ENCODE assay signal across 1 cellular context in the genomic region with DNA sequence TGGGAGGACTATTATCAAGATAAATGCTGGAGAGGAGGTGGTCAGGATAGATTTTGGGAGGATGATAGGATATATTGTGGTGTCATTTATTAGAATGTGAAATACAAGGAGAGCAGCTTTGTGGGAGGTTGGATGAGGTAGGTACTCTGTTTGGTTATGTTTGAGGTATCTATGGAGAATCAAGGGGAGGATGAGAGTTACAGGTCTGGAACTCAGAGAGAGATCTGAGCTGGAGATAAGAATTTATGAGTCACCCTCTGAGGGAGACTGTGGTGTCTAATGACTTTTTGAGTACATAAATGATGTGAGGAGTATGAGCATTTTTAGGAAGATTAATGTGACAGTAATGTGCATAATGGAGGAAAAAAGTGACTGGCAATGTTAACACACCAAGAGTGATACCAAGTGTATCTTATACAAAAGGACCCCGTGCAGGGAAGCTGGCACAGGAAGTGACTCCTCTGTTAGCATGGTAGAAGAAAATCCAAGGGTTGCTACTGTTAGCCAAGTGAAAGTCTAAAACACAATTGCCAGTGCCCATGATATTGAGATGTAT.
TF ChIP-seq lines count a peak whose summit lies in the region.

No MANE protein-coding gene starts in this region.

TF ChIP-seq in HEK293, 187 proteins besides CTCF, POLR2A, EP300 and RAD21 (continued from another document and continues in another):
- TF ChIP-seq PRDM4 (tag by site-specific recombination; IDR thresholded peaks at IDR 0.05): peak; percentile 43
- TF ChIP-seq ZNF10 (tag by site-specific recombination; IDR thresholded peaks at IDR 0.05): no peak
- TF ChIP-seq ZNF747 (tag by site-specific recombination; IDR thresholded peaks at IDR 0.05): no peak
- TF ChIP-seq WT1 (tag by site-specific recombination; IDR thresholded peaks at IDR 0.05): peak; percentile 100
- TF ChIP-seq AEBP2 (tag by site-specific recombination; IDR thresholded peaks at IDR 0.05; ENCODE audit: borderline replicate concordance): no peak
- TF ChIP-seq ZNF580 (tag by site-specific recombination; IDR thresholded peaks at IDR 0.05): peak; percentile 61; the same call in 1 of the 2 replicates
- TF ChIP-seq, protein P1, sequence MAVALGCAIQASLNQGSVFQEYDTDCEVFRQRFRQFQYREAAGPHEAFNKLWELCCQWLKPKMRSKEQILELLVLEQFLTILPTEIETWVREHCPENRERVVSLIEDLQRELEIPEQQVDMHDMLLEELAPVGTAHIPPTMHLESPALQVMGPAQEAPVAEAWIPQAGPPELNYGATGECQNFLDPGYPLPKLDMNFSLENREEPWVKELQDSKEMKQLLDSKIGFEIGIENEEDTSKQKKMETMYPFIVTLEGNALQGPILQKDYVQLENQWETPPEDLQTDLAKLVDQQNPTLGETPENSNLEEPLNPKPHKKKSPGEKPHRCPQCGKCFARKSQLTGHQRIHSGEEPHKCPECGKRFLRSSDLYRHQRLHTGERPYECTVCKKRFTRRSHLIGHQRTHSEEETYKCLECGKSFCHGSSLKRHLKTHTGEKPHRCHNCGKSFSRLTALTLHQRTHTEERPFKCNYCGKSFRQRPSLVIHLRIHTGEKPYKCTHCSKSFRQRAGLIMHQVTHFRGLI (tag by site-specific recombination; IDR thresholded peaks at IDR 0.05): no peak
- TF ChIP-seq ZNF660 (tag by site-specific recombination; IDR thresholded peaks at IDR 0.05): no peak
- TF ChIP-seq SCRT2 (tag by site-specific recombination; IDR thresholded peaks at IDR 0.05): peak; percentile 84
- no peak for TF ChIP-seq ZNF658 (tag by site-specific recombination; IDR thresholded peaks at IDR 0.05)
- peak; percentile 54; the same call in 1 of the 2 replicates for TF ChIP-seq ZNF2 (tag by site-specific recombination; IDR thresholded peaks at IDR 0.05)
- TF ChIP-seq ZNF701 (tag by site-specific recombination; IDR thresholded peaks at IDR 0.05): peak; percentile 89
- no peak for TF ChIP-seq ZNF239 (tag by site-specific recombination; IDR thresholded peaks at IDR 0.05)
- peak; percentile 67; the same call in 1 of the 2 replicates for TF ChIP-seq SCRT1 (tag by site-specific recombination; IDR thresholded peaks at IDR 0.05; ENCODE audit: borderline replicate concordance)
- peak; percentile 69 for TF ChIP-seq PRDM1 (tag by site-specific recombination; IDR thresholded peaks at IDR 0.05)
- peak; percentile 44; the same call in 1 of the 2 replicates for TF ChIP-seq ZXDB (tag by site-specific recombination; IDR thresholded peaks at IDR 0.05)
- TF ChIP-seq ZNF112 (tag by site-specific recombination; IDR thresholded peaks at IDR 0.05): no peak
- TF ChIP-seq BCL11B (tag by site-specific recombination; IDR thresholded peaks at IDR 0.05; ENCODE audit: low read depth): no peak
- TF ChIP-seq ZNF585B (tag by site-specific recombination; IDR thresholded peaks at IDR 0.05): no peak
- no peak for TF ChIP-seq ZBTB8A (tag by site-specific recombination; IDR thresholded peaks at IDR 0.05)
- peak; percentile 44; the same call in 1 of the 2 replicates for TF ChIP-seq ATF2 (tag by site-specific recombination; IDR thresholded peaks at IDR 0.05; ENCODE audit: low read depth)
- TF ChIP-seq GLIS1 (tag by site-specific recombination; IDR thresholded peaks at IDR 0.05): peak; percentile 96
- TF ChIP-seq ZSCAN30 (tag by site-specific recombination; IDR thresholded peaks at IDR 0.05): no peak
- TF ChIP-seq, protein P2, sequence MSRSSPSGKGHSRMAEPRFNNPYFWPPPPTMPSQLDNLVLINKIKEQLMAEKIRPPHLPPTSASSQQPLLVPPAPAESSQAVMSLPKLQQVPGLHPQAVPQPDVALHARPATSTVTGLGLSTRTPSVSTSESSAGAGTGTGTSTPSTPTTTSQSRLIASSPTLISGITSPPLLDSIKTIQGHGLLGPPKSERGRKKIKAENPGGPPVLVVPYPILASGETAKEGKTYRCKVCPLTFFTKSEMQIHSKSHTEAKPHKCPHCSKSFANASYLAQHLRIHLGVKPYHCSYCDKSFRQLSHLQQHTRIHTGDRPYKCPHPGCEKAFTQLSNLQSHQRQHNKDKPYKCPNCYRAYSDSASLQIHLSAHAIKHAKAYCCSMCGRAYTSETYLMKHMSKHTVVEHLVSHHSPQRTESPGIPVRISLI (tag by site-specific recombination; IDR thresholded peaks at IDR 0.05): peak; percentile 94
- no peak for TF ChIP-seq ZNF223 (tag by site-specific recombination; IDR thresholded peaks at IDR 0.05)
- TF ChIP-seq ZNF785 (tag by site-specific recombination; IDR thresholded peaks at IDR 0.05): no peak
- no peak for TF ChIP-seq ZNF132 (tag by site-specific recombination; IDR thresholded peaks at IDR 0.05; ENCODE audit: borderline replicate concordance)
- no peak for TF ChIP-seq ZNF544 (tag by site-specific recombination; IDR thresholded peaks at IDR 0.05)
- TF ChIP-seq, protein P3, sequence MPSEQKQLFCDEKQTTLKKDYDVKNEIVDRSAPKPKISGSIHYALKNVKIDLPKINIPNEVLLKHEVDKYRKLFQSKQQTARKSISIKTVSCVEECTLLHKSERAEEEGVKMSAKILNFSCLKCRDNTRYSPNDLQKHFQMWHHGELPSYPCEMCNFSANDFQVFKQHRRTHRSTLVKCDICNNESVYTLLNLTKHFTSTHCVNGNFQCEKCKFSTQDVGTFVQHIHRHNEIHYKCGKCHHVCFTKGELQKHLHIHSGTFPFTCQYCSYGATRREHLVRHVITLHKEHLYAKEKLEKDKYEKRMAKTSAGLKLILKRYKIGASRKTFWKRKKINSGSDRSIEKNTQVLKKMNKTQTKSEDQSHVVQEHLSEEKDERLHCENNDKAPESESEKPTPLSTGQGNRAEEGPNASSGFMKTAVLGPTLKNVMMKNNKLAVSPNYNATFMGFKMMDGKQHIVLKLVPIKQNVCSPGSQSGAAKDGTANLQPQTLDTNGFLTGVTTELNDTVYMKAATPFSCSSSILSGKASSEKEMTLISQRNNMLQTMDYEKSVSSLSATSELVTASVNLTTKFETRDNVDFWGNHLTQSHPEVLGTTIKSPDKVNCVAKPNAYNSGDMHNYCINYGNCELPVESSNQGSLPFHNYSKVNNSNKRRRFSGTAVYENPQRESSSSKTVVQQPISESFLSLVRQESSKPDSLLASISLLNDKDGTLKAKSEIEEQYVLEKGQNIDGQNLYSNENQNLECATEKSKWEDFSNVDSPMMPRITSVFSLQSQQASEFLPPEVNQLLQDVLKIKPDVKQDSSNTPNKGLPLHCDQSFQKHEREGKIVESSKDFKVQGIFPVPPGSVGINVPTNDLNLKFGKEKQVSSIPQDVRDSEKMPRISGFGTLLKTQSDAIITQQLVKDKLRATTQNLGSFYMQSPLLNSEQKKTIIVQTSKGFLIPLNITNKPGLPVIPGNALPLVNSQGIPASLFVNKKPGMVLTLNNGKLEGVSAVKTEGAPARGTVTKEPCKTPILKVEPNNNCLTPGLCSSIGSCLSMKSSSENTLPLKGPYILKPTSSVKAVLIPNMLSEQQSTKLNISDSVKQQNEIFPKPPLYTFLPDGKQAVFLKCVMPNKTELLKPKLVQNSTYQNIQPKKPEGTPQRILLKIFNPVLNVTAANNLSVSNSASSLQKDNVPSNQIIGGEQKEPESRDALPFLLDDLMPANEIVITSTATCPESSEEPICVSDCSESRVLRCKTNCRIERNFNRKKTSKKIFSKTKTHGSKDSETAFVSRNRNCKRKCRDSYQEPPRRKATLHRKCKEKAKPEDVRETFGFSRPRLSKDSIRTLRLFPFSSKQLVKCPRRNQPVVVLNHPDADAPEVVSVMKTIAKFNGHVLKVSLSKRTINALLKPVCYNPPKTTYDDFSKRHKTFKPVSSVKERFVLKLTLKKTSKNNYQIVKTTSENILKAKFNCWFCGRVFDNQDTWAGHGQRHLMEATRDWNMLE (tag by site-specific recombination; conservative IDR thresholded peaks at IDR 0.05; ENCODE audit: low read depth): no peak
- TF ChIP-seq ZBTB21 (tag by site-specific recombination; IDR thresholded peaks at IDR 0.05): peak; percentile 75
- TF ChIP-seq TRIM28 (IDR thresholded peaks at IDR 0.05; ENCODE audit: borderline replicate concordance, low read length): 0 out of 2 replicates have a peak, but pooled peaks have one; percentile 12
- no peak for TF ChIP-seq ZBTB20 (tag by site-specific recombination; IDR thresholded peaks at IDR 0.05)
- TF ChIP-seq ZNF621 (tag by site-specific recombination; IDR thresholded peaks at IDR 0.05): no peak
- 0 out of 2 replicates have a peak, but pooled peaks have one; percentile 36 for TF ChIP-seq ZNF324 (tag by site-specific recombination; IDR thresholded peaks at IDR 0.05)
- TF ChIP-seq ZBTB10 (tag by site-specific recombination; IDR thresholded peaks at IDR 0.05): no peak
- TF ChIP-seq, protein P4, sequence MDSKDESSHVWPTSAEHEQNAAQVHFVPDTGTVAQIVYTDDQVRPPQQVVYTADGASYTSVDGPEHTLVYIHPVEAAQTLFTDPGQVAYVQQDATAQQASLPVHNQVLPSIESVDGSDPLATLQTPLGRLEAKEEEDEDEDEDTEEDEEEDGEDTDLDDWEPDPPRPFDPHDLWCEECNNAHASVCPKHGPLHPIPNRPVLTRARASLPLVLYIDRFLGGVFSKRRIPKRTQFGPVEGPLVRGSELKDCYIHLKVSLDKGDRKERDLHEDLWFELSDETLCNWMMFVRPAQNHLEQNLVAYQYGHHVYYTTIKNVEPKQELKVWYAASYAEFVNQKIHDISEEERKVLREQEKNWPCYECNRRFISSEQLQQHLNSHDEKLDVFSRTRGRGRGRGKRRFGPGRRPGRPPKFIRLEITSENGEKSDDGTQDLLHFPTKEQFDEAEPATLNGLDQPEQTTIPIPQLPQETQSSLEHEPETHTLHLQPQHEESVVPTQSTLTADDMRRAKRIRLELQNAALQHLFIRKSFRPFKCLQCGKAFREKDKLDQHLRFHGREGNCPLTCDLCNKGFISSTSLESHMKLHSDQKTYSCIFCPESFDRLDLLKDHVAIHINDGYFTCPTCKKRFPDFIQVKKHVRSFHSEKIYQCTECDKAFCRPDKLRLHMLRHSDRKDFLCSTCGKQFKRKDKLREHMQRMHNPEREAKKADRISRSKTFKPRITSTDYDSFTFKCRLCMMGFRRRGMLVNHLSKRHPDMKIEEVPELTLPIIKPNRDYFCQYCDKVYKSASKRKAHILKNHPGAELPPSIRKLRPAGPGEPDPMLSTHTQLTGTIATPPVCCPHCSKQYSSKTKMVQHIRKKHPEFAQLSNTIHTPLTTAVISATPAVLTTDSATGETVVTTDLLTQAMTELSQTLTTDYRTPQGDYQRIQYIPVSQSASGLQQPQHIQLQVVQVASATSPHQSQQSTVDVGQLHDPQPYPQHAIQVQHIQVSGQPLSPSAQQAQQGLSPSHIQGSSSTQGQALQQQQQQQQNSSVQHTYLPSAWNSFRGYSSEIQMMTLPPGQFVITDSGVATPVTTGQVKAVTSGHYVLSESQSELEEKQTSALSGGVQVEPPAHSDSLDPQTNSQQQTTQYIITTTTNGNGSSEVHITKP (tag by site-specific recombination; IDR thresholded peaks at IDR 0.05): peak; percentile 45; the same call in 1 of the 2 replicates
